Comparison of ENCODE assay signal across 1 cellular context in the genomic region with DNA sequence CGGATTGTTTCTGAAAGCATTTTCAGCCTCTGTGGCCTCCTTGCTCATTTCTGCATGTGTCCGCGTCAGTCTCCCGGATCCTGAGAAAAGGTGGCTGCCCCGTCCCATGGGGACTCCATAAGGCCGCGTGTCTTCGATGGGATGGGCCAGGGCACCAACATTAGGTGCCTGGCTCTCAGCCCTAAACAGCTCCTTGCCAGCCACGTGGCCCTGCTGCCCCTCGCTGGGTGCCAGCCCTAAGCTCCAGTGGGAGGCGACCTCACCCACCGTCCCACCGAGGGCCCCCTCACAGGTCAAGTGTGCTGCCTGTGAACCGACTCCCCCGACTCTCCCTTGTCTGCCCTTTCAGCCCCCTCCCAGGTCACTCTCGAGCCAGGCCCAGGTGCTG.
TF ChIP-seq lines count a peak whose summit lies in the region.

No MANE protein-coding gene starts in this region.

TF ChIP-seq in HEK293, 187 proteins besides CTCF, POLR2A, EP300 and RAD21 (continued from another document):
- peak; percentile 62 for TF ChIP-seq ZNF335 (tag by site-specific recombination; conservative IDR thresholded peaks at IDR 0.05)
- TF ChIP-seq, protein P1, sequence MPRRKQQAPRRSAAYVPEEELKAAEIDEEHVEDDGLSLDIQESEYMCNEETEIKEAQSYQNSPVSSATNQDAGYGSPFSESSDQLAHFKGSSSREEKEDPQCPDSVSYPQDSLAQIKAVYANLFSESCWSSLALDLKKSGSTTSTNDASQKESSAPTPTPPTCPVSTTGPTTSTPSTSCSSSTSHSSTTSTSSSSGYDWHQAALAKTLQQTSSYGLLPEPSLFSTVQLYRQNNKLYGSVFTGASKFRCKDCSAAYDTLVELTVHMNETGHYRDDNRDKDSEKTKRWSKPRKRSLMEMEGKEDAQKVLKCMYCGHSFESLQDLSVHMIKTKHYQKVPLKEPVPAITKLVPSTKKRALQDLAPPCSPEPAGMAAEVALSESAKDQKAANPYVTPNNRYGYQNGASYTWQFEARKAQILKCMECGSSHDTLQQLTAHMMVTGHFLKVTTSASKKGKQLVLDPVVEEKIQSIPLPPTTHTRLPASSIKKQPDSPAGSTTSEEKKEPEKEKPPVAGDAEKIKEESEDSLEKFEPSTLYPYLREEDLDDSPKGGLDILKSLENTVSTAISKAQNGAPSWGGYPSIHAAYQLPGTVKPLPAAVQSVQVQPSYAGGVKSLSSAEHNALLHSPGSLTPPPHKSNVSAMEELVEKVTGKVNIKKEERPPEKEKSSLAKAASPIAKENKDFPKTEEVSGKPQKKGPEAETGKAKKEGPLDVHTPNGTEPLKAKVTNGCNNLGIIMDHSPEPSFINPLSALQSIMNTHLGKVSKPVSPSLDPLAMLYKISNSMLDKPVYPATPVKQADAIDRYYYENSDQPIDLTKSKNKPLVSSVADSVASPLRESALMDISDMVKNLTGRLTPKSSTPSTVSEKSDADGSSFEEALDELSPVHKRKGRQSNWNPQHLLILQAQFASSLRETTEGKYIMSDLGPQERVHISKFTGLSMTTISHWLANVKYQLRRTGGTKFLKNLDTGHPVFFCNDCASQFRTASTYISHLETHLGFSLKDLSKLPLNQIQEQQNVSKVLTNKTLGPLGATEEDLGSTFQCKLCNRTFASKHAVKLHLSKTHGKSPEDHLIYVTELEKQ (tag by site-specific recombination; IDR thresholded peaks at IDR 0.05; ENCODE audit: borderline replicate concordance): 0 out of 2 replicates have a peak, but pooled peaks have one; percentile 6
- TF ChIP-seq ZNF266 (tag by site-specific recombination; IDR thresholded peaks at IDR 0.05; ENCODE audit: low read depth): no peak
- TF ChIP-seq, protein P2, sequence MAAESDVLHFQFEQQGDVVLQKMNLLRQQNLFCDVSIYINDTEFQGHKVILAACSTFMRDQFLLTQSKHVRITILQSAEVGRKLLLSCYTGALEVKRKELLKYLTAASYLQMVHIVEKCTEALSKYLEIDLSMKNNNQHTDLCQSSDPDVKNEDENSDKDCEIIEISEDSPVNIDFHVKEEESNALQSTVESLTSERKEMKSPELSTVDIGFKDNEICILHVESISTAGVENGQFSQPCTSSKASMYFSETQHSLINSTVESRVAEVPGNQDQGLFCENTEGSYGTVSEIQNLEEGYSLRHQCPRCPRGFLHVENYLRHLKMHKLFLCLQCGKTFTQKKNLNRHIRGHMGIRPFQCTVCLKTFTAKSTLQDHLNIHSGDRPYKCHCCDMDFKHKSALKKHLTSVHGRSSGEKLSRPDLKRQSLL (tag by site-specific recombination; IDR thresholded peaks at IDR 0.05): no peak
- TF ChIP-seq GLIS2 (tag by site-specific recombination; IDR thresholded peaks at IDR 0.05): peak; percentile 87
- no peak for TF ChIP-seq ZNF658 (tag by site-specific recombination; IDR thresholded peaks at IDR 0.05)
- TF ChIP-seq, protein P3, sequence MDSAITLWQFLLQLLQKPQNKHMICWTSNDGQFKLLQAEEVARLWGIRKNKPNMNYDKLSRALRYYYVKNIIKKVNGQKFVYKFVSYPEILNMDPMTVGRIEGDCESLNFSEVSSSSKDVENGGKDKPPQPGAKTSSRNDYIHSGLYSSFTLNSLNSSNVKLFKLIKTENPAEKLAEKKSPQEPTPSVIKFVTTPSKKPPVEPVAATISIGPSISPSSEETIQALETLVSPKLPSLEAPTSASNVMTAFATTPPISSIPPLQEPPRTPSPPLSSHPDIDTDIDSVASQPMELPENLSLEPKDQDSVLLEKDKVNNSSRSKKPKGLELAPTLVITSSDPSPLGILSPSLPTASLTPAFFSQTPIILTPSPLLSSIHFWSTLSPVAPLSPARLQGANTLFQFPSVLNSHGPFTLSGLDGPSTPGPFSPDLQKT (IDR thresholded peaks at IDR 0.05; ENCODE audit: borderline replicate concordance, low read depth, low read length): no peak
- TF ChIP-seq, protein P4, sequence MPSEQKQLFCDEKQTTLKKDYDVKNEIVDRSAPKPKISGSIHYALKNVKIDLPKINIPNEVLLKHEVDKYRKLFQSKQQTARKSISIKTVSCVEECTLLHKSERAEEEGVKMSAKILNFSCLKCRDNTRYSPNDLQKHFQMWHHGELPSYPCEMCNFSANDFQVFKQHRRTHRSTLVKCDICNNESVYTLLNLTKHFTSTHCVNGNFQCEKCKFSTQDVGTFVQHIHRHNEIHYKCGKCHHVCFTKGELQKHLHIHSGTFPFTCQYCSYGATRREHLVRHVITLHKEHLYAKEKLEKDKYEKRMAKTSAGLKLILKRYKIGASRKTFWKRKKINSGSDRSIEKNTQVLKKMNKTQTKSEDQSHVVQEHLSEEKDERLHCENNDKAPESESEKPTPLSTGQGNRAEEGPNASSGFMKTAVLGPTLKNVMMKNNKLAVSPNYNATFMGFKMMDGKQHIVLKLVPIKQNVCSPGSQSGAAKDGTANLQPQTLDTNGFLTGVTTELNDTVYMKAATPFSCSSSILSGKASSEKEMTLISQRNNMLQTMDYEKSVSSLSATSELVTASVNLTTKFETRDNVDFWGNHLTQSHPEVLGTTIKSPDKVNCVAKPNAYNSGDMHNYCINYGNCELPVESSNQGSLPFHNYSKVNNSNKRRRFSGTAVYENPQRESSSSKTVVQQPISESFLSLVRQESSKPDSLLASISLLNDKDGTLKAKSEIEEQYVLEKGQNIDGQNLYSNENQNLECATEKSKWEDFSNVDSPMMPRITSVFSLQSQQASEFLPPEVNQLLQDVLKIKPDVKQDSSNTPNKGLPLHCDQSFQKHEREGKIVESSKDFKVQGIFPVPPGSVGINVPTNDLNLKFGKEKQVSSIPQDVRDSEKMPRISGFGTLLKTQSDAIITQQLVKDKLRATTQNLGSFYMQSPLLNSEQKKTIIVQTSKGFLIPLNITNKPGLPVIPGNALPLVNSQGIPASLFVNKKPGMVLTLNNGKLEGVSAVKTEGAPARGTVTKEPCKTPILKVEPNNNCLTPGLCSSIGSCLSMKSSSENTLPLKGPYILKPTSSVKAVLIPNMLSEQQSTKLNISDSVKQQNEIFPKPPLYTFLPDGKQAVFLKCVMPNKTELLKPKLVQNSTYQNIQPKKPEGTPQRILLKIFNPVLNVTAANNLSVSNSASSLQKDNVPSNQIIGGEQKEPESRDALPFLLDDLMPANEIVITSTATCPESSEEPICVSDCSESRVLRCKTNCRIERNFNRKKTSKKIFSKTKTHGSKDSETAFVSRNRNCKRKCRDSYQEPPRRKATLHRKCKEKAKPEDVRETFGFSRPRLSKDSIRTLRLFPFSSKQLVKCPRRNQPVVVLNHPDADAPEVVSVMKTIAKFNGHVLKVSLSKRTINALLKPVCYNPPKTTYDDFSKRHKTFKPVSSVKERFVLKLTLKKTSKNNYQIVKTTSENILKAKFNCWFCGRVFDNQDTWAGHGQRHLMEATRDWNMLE (tag by site-specific recombination; conservative IDR thresholded peaks at IDR 0.05; ENCODE audit: low read depth): no peak
- TF ChIP-seq SP3 (tag by site-specific recombination; IDR thresholded peaks at IDR 0.05): peak; percentile 10
